ENCODE assay signal across 8 cellular contexts in the genomic region with DNA sequence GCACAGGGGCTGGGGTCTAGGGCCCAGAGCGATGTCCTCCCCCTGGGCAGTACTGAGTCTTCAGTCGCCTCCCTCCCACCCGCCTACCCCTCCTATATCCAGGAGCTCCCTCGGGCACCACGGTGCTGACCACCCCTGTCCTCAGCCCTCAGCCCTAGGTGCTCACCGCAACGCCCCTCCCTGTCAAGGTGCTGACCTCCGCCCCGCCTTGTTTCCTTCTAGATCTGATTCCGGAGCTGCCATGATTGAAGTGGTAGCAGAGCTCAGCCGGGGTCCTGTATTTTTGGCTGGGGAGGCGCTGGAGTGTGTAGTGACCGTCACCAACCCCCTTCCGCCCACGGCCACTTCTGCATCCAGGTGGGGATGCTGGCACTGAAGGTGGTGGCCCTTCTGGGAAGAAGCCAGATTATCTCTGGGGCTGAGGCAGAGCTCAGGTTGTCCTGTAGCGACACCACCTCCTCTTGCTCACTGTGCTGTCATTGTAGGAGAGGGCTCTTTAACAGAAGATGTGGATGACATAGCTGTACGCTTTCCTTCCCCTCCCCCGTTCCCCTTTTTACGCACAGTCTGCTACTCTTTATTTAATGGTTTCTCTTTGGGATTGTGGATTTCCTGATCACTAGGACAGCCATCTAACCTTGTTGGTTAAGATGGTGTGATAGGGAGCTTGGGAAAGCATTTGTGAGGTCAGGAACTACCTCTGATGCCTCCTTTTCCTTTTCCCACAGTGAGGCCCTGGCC. TPM values are rescaled to one million over a fixed set of nuclear protein-coding genes. Genes with fewer than 3 reads are reported as not detected.
DNase-seq lines count a peak whose midpoint lies in the region; ATAC-seq, FAIRE-seq and TF ChIP-seq lines count a peak whose summit lies in the region.

No MANE protein-coding gene starts in this region.

- ATAC-seq in A549 (peak; percentile 57 to 68), GM18868 (IDR thresholded peaks at IDR 0.05; ENCODE audit: unreplicated experiment) (peak; percentile 20), HG03139 (IDR thresholded peaks at IDR 0.05; ENCODE audit: unreplicated experiment) (peak; percentile 19)
- peak; percentile 69 for ATAC-seq in stimulated activated memory B cell treated with anti-CD40 and anti-IgM and Interleukin-4, amounts not matched to agents 10 μg/mL and 1 μg/mL and 100 μg/mL, for 72 hours

- H3K9me3 Mint-ChIP-seq in T-helper 1 cell treated with Interleukin-12 subunit alpha and Interleukin-12 subunit beta and Interleukin-4 antibody, amounts not matched to agents 30 μg/mL and 1 μg/mL, for 36 hours = no peaks in the 10 kb centered on the region
- no peaks in the 10 kb centered on the region for H3K9me3 Mint-ChIP-seq in stimulated activated memory B cell treated with anti-CD40 and anti-IgM and Interleukin-4, amounts not matched to agents 10 μg/mL and 1 μg/mL and 100 μg/mL, for 72 hours

- peaks cover 30% of the 10 kb centered on the region for H3K4me1 ChIP-seq in A549

- CTCF ChIA-PET in A549 (lab: Yijun Ruan, JAX) = interaction anchor here (1.0 to 13.6 kb wide), 11 partner anchors 9 to 161 kb away, joined by 3 to 116 read pairs (median 7); a partner anchor contains a TSS

- no peak; the same call in 1 of the 2 replicates for TF ChIP-seq POLR2A in A549 (IDR thresholded peaks at IDR 0.05; ENCODE audit: low read length)

- H3K4me3 Mint-ChIP-seq in T-helper 1 cell treated with Interleukin-12 subunit alpha and Interleukin-12 subunit beta and Interleukin-4 antibody, amounts not matched to agents 30 μg/mL and 1 μg/mL, for 36 hours = peak overlapping the region; percentile 90
- H3K4me3 Mint-ChIP-seq in stimulated activated memory B cell treated with anti-CD40 and anti-IgM and Interleukin-4, amounts not matched to agents 10 μg/mL and 1 μg/mL and 100 μg/mL, for 72 hours = peak overlapping the region; percentile 93

- no peaks in the 10 kb centered on the region for H3K9me3 ChIP-seq in A549

- TF ChIP-seq CTCF in A549 (IDR thresholded peaks at IDR 0.05) (no peak), cardiac fibroblast (IDR thresholded peaks at IDR 0.05; ENCODE audit: low read depth, low read length) (no peak)

- H3K4me3 ChIP-seq in A549 (peak overlapping the region; percentile 69), cardiac fibroblast (replicated peaks in 1 of 2; ENCODE audit: low read depth in 2 of 2, low read length in 2 of 2) (peak overlapping the region; percentile 83 to 87)

- 18% methylated on average over 18 of the region's 19 CpGs for WGBS in A549 (ENCODE audit: missing lambda C conversion rate)

- peaks cover 38% of the 10 kb centered on the region for H3K36me3 Mint-ChIP-seq in T-helper 1 cell treated with Interleukin-12 subunit alpha and Interleukin-12 subunit beta and Interleukin-4 antibody, amounts not matched to agents 30 μg/mL and 1 μg/mL, for 36 hours (ENCODE audit: low read depth)
- H3K36me3 Mint-ChIP-seq in stimulated activated memory B cell treated with anti-CD40 and anti-IgM and Interleukin-4, amounts not matched to agents 10 μg/mL and 1 μg/mL and 100 μg/mL, for 72 hours = peaks cover 52% of the 10 kb centered on the region

- POLR2A ChIA-PET in A549 (lab: Yijun Ruan, JAX) = interaction anchor here (0.6 to 4.8 kb wide), 6 partner anchors 11 to 146 kb away, joined by 3 to 41 read pairs (median 6); a partner anchor contains a TSS

- peak overlapping the region; percentile 67 for H3K4me2 ChIP-seq in A549

- no peak for FAIRE-seq in A549 (lab: Jason Lieb, UNC)

- peak overlapping the region; percentile 84 to 99 for H3K27ac ChIP-seq in A549

- no peaks in the 10 kb centered on the region for H3K27me3 Mint-ChIP-seq in T-helper 1 cell treated with Interleukin-12 subunit alpha and Interleukin-12 subunit beta and Interleukin-4 antibody, amounts not matched to agents 30 μg/mL and 1 μg/mL, for 36 hours (ENCODE audit: low read depth)
- H3K27me3 Mint-ChIP-seq in stimulated activated memory B cell treated with anti-CD40 and anti-IgM and Interleukin-4, amounts not matched to agents 10 μg/mL and 1 μg/mL and 100 μg/mL, for 72 hours = no peaks in the 10 kb centered on the region

- no peak for TF ChIP-seq RAD21 in A549 (conservative IDR thresholded peaks at IDR 0.05 in 1 of 2, IDR thresholded peaks at IDR 0.05 in 1 of 2)

- peak in 1 of 2 experiments; percentile 33 for DNase-seq in A549 (ENCODE audit: low read depth in 1 of 2, low spot score in 1 of 2)
- DNase-seq in cardiac fibroblast (ENCODE audit: low read depth in 2 of 2) = no peak
- peak; percentile 27 for DNase-seq in left kidney (ENCODE audit: low read depth, low spot score)
- no peak for DNase-seq in NCI-H1436 treated with DMSO at 0.1 percent for 48 hours (lab: John Stamatoyannopoulos, UW)

- TF ChIP-seq EP300 in A549 (IDR thresholded peaks at IDR 0.05) = no peak

- H3K4me1 Mint-ChIP-seq in T-helper 1 cell treated with Interleukin-12 subunit alpha and Interleukin-12 subunit beta and Interleukin-4 antibody, amounts not matched to agents 30 μg/mL and 1 μg/mL, for 36 hours (ENCODE audit: low read depth) = peaks cover 41% of the 10 kb centered on the region
- H3K4me1 Mint-ChIP-seq in stimulated activated memory B cell treated with anti-CD40 and anti-IgM and Interleukin-4, amounts not matched to agents 10 μg/mL and 1 μg/mL and 100 μg/mL, for 72 hours = peaks cover 36% of the 10 kb centered on the region

- peak overlapping the region; percentile 90 for H3K27ac Mint-ChIP-seq in T-helper 1 cell treated with Interleukin-12 subunit alpha and Interleukin-12 subunit beta and Interleukin-4 antibody, amounts not matched to agents 30 μg/mL and 1 μg/mL, for 36 hours
- H3K27ac Mint-ChIP-seq in stimulated activated memory B cell treated with anti-CD40 and anti-IgM and Interleukin-4, amounts not matched to agents 10 μg/mL and 1 μg/mL and 100 μg/mL, for 72 hours = peak overlapping the region; percentile 93

TF ChIP-seq in A549, 52 proteins besides CTCF, POLR2A, EP300 and RAD21:
- TF ChIP-seq RARB (CRISPR knock-in tag; IDR thresholded peaks at IDR 0.05) (no peak), FOSL2 (IDR thresholded peaks at IDR 0.05) (no peak), FOSL2 (CRISPR knock-in tag; IDR thresholded peaks at IDR 0.05) (no peak), EHF (CRISPR knock-in tag; IDR thresholded peaks at IDR 0.05) (no peak), FOXS1 (CRISPR knock-in tag; IDR thresholded peaks at IDR 0.05) (no peak)
- TF ChIP-seq, protein P1, sequence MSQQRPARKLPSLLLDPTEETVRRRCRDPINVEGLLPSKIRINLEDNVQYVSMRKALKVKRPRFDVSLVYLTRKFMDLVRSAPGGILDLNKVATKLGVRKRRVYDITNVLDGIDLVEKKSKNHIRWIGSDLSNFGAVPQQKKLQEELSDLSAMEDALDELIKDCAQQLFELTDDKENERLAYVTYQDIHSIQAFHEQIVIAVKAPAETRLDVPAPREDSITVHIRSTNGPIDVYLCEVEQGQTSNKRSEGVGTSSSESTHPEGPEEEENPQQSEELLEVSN (IDR thresholded peaks at IDR 0.05; ENCODE audit: borderline replicate concordance, low read depth) = no peak

RNA-seq across cellular contexts. Expression of a gene that starts 0.6 kb away (rescaled TPM):
- polyA plus RNA-seq in A549 (2011; rRNA removed) = 16.6 and 20.2 TPM in 2 replicates
- 7.6 and 10.0 TPM in 2 replicates for polyA plus RNA-seq in A549 (2012; cell fraction: cytosol; rRNA removed)
- polyA plus RNA-seq in A549 (2012; cell fraction: nucleus; rRNA removed) = 10.2 and 12.0 TPM in 2 replicates
- polyA plus RNA-seq in A549 (2017; fragmentation: RNase III; extraction: RNeasy Plus Mini Kit Qiagen cat#74134 plus additional on column Dnase treatment) = 15.0 to 16.1 TPM (median 15.3 TPM) in 3 replicates
- 27.4 and 28.8 TPM in 2 replicates for polyA minus RNA-seq in A549 (2011; rRNA and poly(A)+ RNA removed)

RNA-seq across cellular contexts. Expression of a gene that starts 0.7 kb away (rescaled TPM):
- polyA plus RNA-seq in A549 (2011; rRNA removed) = 40.0 and 47.4 TPM in 2 replicates
- 39.1 and 41.6 TPM in 2 replicates for polyA plus RNA-seq in A549 (2012; cell fraction: cytosol; rRNA removed)
- 165 and 194 TPM in 2 replicates for polyA plus RNA-seq in A549 (2012; cell fraction: nucleus; rRNA removed)
- polyA plus RNA-seq in A549 (2017; fragmentation: RNase III; extraction: RNeasy Plus Mini Kit Qiagen cat#74134 plus additional on column Dnase treatment) = 34.8 to 39.5 TPM (median 38.9 TPM) in 3 replicates
- polyA minus RNA-seq in A549 (2011; rRNA and poly(A)+ RNA removed) = 55.3 and 57.9 TPM in 2 replicates

RNA-seq across cellular contexts. Expression of a gene that starts 4.4 kb away (rescaled TPM):
- polyA plus RNA-seq in A549 (2011; rRNA removed) (0.24 TPM in 1 of 2 replicates, not detected in the other), A549 (2017; fragmentation: RNase III; extraction: RNeasy Plus Mini Kit Qiagen cat#74134 plus additional on column Dnase treatment) (not detected in 3 replicates)
- polyA plus RNA-seq in A549 (2012; cell fraction: cytosol; rRNA removed) = 0.19 and 0.30 TPM in 2 replicates
- not detected in 2 replicates for polyA plus RNA-seq in A549 (2012; cell fraction: nucleus; rRNA removed)
- 0.70 TPM in 1 of 2 replicates, not detected in the other for polyA minus RNA-seq in A549 (2011; rRNA and poly(A)+ RNA removed)

RNA-seq across cellular contexts. Expression of a gene that starts 17.2 kb away (rescaled TPM):
- polyA plus RNA-seq in A549 (2011; rRNA removed) = 33.3 and 36.0 TPM in 2 replicates
- 27.6 and 32.3 TPM in 2 replicates for polyA plus RNA-seq in A549 (2012; cell fraction: cytosol; rRNA removed)
- polyA plus RNA-seq in A549 (2012; cell fraction: nucleus; rRNA removed) = 25.8 and 30.9 TPM in 2 replicates
- polyA plus RNA-seq in A549 (2017; fragmentation: RNase III; extraction: RNeasy Plus Mini Kit Qiagen cat#74134 plus additional on column Dnase treatment) = 51.3 to 54.0 TPM (median 51.7 TPM) in 3 replicates
- polyA minus RNA-seq in A549 (2011; rRNA and poly(A)+ RNA removed) = 22.9 and 28.3 TPM in 2 replicates

RNA-seq across cellular contexts. Expression of a gene that starts 17.7 kb away (rescaled TPM):
- 65.5 and 72.1 TPM in 2 replicates for polyA plus RNA-seq in A549 (2011; rRNA removed)
- polyA plus RNA-seq in A549 (2012; cell fraction: cytosol; rRNA removed) = 69.4 and 88.8 TPM in 2 replicates
- 170 and 259 TPM in 2 replicates for polyA plus RNA-seq in A549 (2012; cell fraction: nucleus; rRNA removed)
- 108 to 119 TPM (median 117 TPM) in 3 replicates for polyA plus RNA-seq in A549 (2017; fragmentation: RNase III; extraction: RNeasy Plus Mini Kit Qiagen cat#74134 plus additional on column Dnase treatment)
- 476 and 477 TPM in 2 replicates for polyA minus RNA-seq in A549 (2011; rRNA and poly(A)+ RNA removed)

Comparison
In these comparisons a context has a peak if more than half of its experiments do, and no peak if none do; other contexts are left out.
1. ATAC-seq: peak in every context shown above with its lines; median percentile 69 in stimulated activated memory B cell treated with anti-CD40 and anti-IgM and Interleukin-4, amounts not matched to agents 10 μg/mL and 1 μg/mL and 100 μg/mL, for 72 hours; 62 in A549; 20 in GM18868; 19 in HG03139.